15 cellular contexts compared by ENCODE assay signal in the genomic region with DNA sequence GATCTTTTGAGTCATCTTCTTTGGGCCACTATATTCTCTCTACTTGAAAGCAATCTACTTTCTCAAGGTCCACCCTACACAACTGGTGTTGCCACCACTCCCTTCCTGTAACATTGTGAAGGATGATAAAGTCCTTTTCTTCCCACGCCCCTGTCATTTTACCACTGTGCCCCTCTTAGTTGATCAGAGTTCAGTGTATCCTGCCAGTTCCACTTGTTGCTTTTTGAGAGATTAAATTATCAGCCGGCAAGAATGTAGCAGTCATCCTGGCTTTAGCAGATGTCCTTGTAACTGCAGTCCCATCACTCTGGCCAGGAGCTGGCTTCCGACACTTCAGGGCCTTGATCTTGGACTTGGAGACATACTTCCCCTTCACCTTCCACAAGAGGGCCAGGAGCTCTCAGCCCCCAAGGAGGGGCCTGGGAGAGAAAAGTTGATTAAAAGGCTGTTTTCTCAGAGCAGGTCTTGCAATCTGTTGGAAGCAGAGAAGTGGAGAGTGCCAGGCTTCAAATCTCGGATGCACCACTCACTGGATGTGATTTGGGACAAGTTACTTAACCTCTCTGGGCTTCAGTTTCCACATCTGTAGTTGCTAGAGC.
"Had no signal": no experiment of that assay in that cellular context is flagged by ENCODE, and none has a peak within 500 bp of the region (broad histone marks: within the 10 kb centered on the region; RNA-seq: fewer than 3 reads in every experiment).

No MANE protein-coding gene starts in this region.

- DNase-seq: activated CD4-positive, CD25-positive, alpha-beta regulatory T cell treated with anti-CD3 and anti-CD28 coated beads, Interleukin-2, amount 50 U/mL, for 72 hours; activated naive CD4-positive, alpha-beta T cell treated with Interleukin-2 at 50 U/mL for 16 hours; activated naive CD8-positive, alpha-beta T cell treated with anti-CD3 and anti-CD28 coated beads, Interleukin-2, amount 10 ng/mL, durations not matched to agents 7 days and 5 days; activated T-cell treated with anti-CD3 and anti-CD28 coated beads, Interleukin-2, amount 50 U/mL, for 1 hour; amygdala; stimulated activated naive B cell treated with anti-CD40 and anti-IgM and Interleukin-4, amounts not matched to agents 10 μg/mL and 1 μg/mL and 100 μg/mL, for 72 hours; T-helper 1 cell; T-helper 9 cell had no signal

- H3K9me3 ChIP-seq: neutrophil, tibial artery had no signal

- H3K27me3 ChIP-seq: dorsolateral prefrontal cortex had no signal

- H3K4me1 ChIP-seq: tibial artery had no signal

- H3K27ac ChIP-seq: cardiac muscle cell, dorsolateral prefrontal cortex, neutrophil, tibial artery, VCaP had no signal

- H3K4me3 ChIP-seq: cardiac muscle cell, dorsolateral prefrontal cortex, tibial artery had no signal

- ATAC-seq: natural killer cell treated with Interleukin-12 subunit alpha and Interleukin-12 subunit beta and Interleukin-15 and Interleukin-18, amount 100 ng/mL, for 72 hours; SK-N-SH treated with all-trans-retinoic acid at 6 μM for 48 hours; stimulated activated naive B cell treated with anti-CD40 and anti-IgM and Interleukin-4, amounts not matched to agents 10 μg/mL and 1 μg/mL and 100 μg/mL, for 72 hours had no signal

- H3K36me3 ChIP-seq: cardiac muscle cell, neutrophil, tibial artery had no signal
